ENCODE assay signal across 21 cellular contexts in genomic region chr6:7894272-7895124, GRCh38. TPM values are rescaled to one million over a fixed set of nuclear protein-coding genes. Genes with fewer than 3 reads are reported as not detected.
DNase-seq lines count a peak whose midpoint lies in the region; ATAC-seq and TF ChIP-seq lines count a peak whose summit lies in the region.
"Had no signal": no experiment of that assay in that cellular context is flagged by ENCODE, and none has a peak within 500 bp of the region (broad histone marks: within the 10 kb centered on the region; RNA-seq: fewer than 3 reads in every experiment).

No MANE protein-coding gene starts in this region.

- intact Hi-C loops in spleen (cut with DNase I; ENCODE audit: low total_unique reads) = no loop called here

- H3K36me3 ChIP-seq in KMS-11 (ENCODE audit: insufficient read depth) (peaks cover 66% of the 10 kb centered on the region), spleen (peaks cover 0 to 100% (median 94%) of the 10 kb centered on the region in 6 donors)

- H3K4me1 Mint-ChIP-seq in endothelial cell (ENCODE audit: unreplicated experiment) = no peaks in the 10 kb centered on the region
- H3K4me1 Mint-ChIP-seq: CD8-positive, alpha-beta memory T cell had no signal

- H2AFZ ChIP-seq in KMS-11 (ENCODE audit: low read depth) = no peak overlapping the region

- 88 to 93% (median 88%) methylated on average over 13 of the region's 13 CpGs for WGBS in spleen, 5 donors

- peaks cover 52% of the 10 kb centered on the region for H3K36me3 Mint-ChIP-seq in endothelial cell (ENCODE audit: low read depth, unreplicated experiment)

- H3K4me2 ChIP-seq in KMS-11 = no peak overlapping the region; the same call in 1 of the 2 replicates
- H3K4me2 ChIP-seq: BLaER1 treated with 17β-estradiol and CSF1 and Interleukin-3, amounts not matched to agents 10 nM and 100 nM had no signal

- peaks cover 2% of the 10 kb centered on the region for H3K27me3 Mint-ChIP-seq in endothelial cell (ENCODE audit: unreplicated experiment)
- H3K27me3 Mint-ChIP-seq: CD8-positive, alpha-beta memory T cell had no signal

- H3K27ac ChIP-seq in KMS-11 = peak overlapping the region; percentile 91; the same call in 1 of the 2 replicates
- H3K27ac ChIP-seq in spleen = no peak overlapping the region
- H3K27ac ChIP-seq: BLaER1 treated with 17β-estradiol and CSF1 and Interleukin-3, amounts not matched to agents 10 nM and 100 nM; SJCRH30 had no signal

- no peaks in the 10 kb centered on the region for H3K9me3 Mint-ChIP-seq in endothelial cell (ENCODE audit: unreplicated experiment)
- H3K9me3 Mint-ChIP-seq: CD8-positive, alpha-beta memory T cell had no signal

- ATAC-seq in SK-N-SH treated with all-trans-retinoic acid at 6 μM for 48 hours = no peak; the same call in 2 of the 3 replicates
- ATAC-seq in HG03571 (IDR thresholded peaks at IDR 0.05; ENCODE audit: unreplicated experiment) = no peak
- no peak for ATAC-seq in HG03469 (IDR thresholded peaks at IDR 0.05; ENCODE audit: unreplicated experiment)

- no peak for TF ChIP-seq POLR2A in spleen (IDR thresholded peaks at IDR 0.05)

- DNase-seq in endothelial cell (ENCODE audit: low spot score) = no peak
- DNase-seq in spleen = peak; percentile 1
- no peak for DNase-seq in C1 segment of cervical spinal cord (lab: John Stamatoyannopoulos, UW)
- DNase-seq: Calu3; CD8-positive, alpha-beta memory T cell; DMS153; KG1; MV-4-11; NCI-H1105 treated with DMSO at 0.1 percent for 48 hours; NCI-H1694; NCI-H2081; NCI-H2171; NCI-H345; NCI-H524; NCI-H774; SJCRH30 had no signal

- H3K4me3 ChIP-seq in KMS-11 (IDR thresholded peaks at IDR 0.05; ENCODE audit: insufficient read depth, low read depth, low read length) = no peak overlapping the region
- no peak overlapping the region for H3K4me3 ChIP-seq in spleen
- H3K4me3 ChIP-seq: BLaER1 treated with 17β-estradiol and CSF1 and Interleukin-3, amounts not matched to agents 10 nM and 100 nM; SJCRH30 had no signal

- H3K27me3 ChIP-seq in KMS-11 (ENCODE audit: insufficient read depth, low read depth) (no peaks in the 10 kb centered on the region), spleen (replicated peaks in 1 of 7) (no peaks in the 10 kb centered on the region)
- H3K27me3 ChIP-seq: BLaER1 treated with 17β-estradiol and CSF1 and Interleukin-3, amounts not matched to agents 10 nM and 100 nM; SJCRH30 had no signal

- H3K4me1 ChIP-seq in KMS-11 (ENCODE audit: low read depth, poor library complexity, severe bottlenecking) = peaks cover 97% of the 10 kb centered on the region
- H3K4me1 ChIP-seq in spleen = no peaks in the 10 kb centered on the region
- H3K4me1 ChIP-seq: BLaER1 treated with 17β-estradiol and CSF1 and Interleukin-3, amounts not matched to agents 10 nM and 100 nM; SJCRH30 had no signal

- peak overlapping the region; percentile 7 for H3K4me3 Mint-ChIP-seq in endothelial cell (ENCODE audit: unreplicated experiment)
- H3K4me3 Mint-ChIP-seq: CD8-positive, alpha-beta memory T cell had no signal

- no peaks in the 10 kb centered on the region for H3K9me3 ChIP-seq in spleen
- H3K9me3 ChIP-seq: SJCRH30 had no signal

- peaks cover 99% of the 10 kb centered on the region for H3K79me2 ChIP-seq in KMS-11 (ENCODE audit: insufficient read depth, low read depth)

- H4K20me1 ChIP-seq in KMS-11 (ENCODE audit: insufficient read depth) = peaks cover 15% of the 10 kb centered on the region; the same call in 1 of the 2 replicates

- TF ChIP-seq CTCF in KMS-11 (conservative IDR thresholded peaks at IDR 0.05; ENCODE audit: low read depth, low read length) (no peak), endothelial cell (IDR thresholded peaks at IDR 0.05; ENCODE audit: unreplicated experiment) (no peak), spleen (IDR thresholded peaks at IDR 0.05 in 8 of 11, conservative IDR thresholded peaks at IDR 0.05 in 3 of 11) (no peak)

- no peak overlapping the region for H3K9ac ChIP-seq in KMS-11
- H3K9ac ChIP-seq: BLaER1 treated with 17β-estradiol and CSF1 and Interleukin-3, amounts not matched to agents 10 nM and 100 nM had no signal

- no peak overlapping the region for H3K27ac Mint-ChIP-seq in endothelial cell (ENCODE audit: unreplicated experiment)

TF ChIP-seq in SK-N-SH treated with all-trans-retinoic acid at 6 μM for 48 hours, 23 proteins besides CTCF, POLR2A, EP300 and RAD21:
- no peak for TF ChIP-seq ZNF8 (CRISPR knock-in tag; IDR thresholded peaks at IDR 0.05)
- peak; percentile 81 for TF ChIP-seq TCF4 (CRISPR knock-in tag; IDR thresholded peaks at IDR 0.05; ENCODE audit: borderline replicate concordance)
- 0 out of 2 replicates have a peak, but pooled peaks have one; percentile 28 for TF ChIP-seq TSHZ2 (CRISPR knock-in tag; IDR thresholded peaks at IDR 0.05)

RNA-seq across cellular contexts. Expression of gene TXNDC5, which starts 16.1 kb away (rescaled TPM):
- total RNA-seq in endothelial cell (ENCODE audit: unreplicated experiment) (110 TPM), spleen (100 to 1,000 TPM; 125 to 645 (median 241) TPM)
- polyA plus RNA-seq in spleen = 10 to 100 TPM; 25.9 to 58.2 (median 48.7) TPM
